ENCODE assay signal across 7 cellular contexts in the genomic region with DNA sequence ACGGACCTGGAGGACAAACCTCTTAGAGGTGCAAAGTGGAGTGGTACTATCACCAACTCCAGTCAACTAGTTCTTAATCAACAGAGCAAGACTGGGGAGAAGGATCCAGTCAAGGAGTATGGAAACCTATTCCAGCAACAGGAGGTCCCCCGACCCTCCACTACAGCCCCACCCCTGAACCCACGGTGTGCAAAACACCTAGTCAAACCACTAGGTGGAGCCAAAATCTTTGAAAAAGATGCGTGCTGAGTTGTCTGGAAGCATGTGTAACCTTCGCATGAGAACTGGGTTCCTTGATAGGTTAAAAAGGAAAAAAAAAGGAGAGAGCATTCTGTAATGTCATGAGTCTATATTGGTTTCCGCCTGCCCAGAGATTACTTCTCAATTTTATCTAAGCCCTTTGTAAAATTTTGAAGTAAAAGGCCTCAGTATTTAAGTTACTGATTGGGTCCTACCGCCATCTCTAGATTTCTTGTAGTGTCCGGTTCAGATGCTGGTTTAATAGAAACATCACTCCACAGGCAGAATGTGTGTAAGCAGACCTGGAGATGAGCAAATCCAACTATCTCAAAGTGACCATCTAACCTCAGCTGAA.
DNase-seq lines count a peak whose midpoint lies in the region; ATAC-seq, FAIRE-seq and TF ChIP-seq lines count a peak whose summit lies in the region.

No MANE protein-coding gene starts in this region.

- POLR2A ChIA-PET in Panc1 (lab: Charles Lee) = no interaction called here
- POLR2A ChIA-PET in endothelial cell of umbilical vein (lab: Charles Lee) = no interaction called here

- TF ChIP-seq CTCF in Panc1 (IDR thresholded peaks at IDR 0.05) (peak; percentile 76), endothelial cell of umbilical vein (IDR thresholded peaks at IDR 0.05; ENCODE audit: extremely low read depth in 1 of 2, insufficient read depth in 1 of 2, low read depth in 1 of 2, low read length in 2 of 2) (peak; percentile 49 to 65)

- H3K79me2 ChIP-seq in endothelial cell of umbilical vein (ENCODE audit: control insufficient read depth, insufficient read depth, low read length) = no peaks in the 10 kb centered on the region

- H3K9me3 ChIP-seq in Panc1 (ENCODE audit: control insufficient read depth, insufficient read depth, low read depth, low read length) (no peaks in the 10 kb centered on the region), endothelial cell of umbilical vein (replicated peaks; ENCODE audit: control insufficient read depth, insufficient read depth, low read length) (no peaks in the 10 kb centered on the region)

- H3K27me3 ChIP-seq in Panc1 (ENCODE audit: control insufficient read depth, insufficient read depth, low read length) (no peaks in the 10 kb centered on the region), endothelial cell of umbilical vein (ENCODE audit: control insufficient read depth in 2 of 2, insufficient read depth in 2 of 2, low read length in 2 of 2) (peaks cover 4 to 11% of the 10 kb centered on the region in 2 experiments)

- dilution Hi-C loops in endothelial cell of umbilical vein (cut with MboI; ENCODE audit: extremely low pct_ligation_motif_present, low sequenced_read_pairs) = no loop called here

- TF ChIP-seq POLR2A in endothelial cell of umbilical vein (IDR thresholded peaks at IDR 0.05; ENCODE audit: low read depth, low read length) = no peak

- no peak overlapping the region for H3K4me2 ChIP-seq in endothelial cell of umbilical vein (ENCODE audit: insufficient read depth, low read length)

- H3K4me3 ChIP-seq in Panc1 (ENCODE audit: low read depth in 2 of 2, low read length in 2 of 2) = no peak overlapping the region
- H3K4me3 ChIP-seq in endothelial cell of umbilical vein (replicated peaks in 1 of 3; ENCODE audit: insufficient read depth in 1 of 3, low read depth in 1 of 3, low read length in 3 of 3) = no peak overlapping the region

- BruUV-seq in Panc1 (replicated peaks; lab: Mats Ljungman, UMichigan) (no TSS peak), endothelial cell of umbilical vein (replicated peaks; lab: Mats Ljungman, UMichigan) (no TSS peak)

- no peaks in the 10 kb centered on the region for H3K4me1 ChIP-seq in Panc1 (ENCODE audit: control insufficient read depth, insufficient read depth, low read length)
- no peaks in the 10 kb centered on the region for H3K4me1 ChIP-seq in endothelial cell of umbilical vein (ENCODE audit: control insufficient read depth, extremely low read depth, insufficient read depth, low read length)

- peak; percentile 89 for ATAC-seq in Panc1
- ATAC-seq in HG02970 (IDR thresholded peaks at IDR 0.05; ENCODE audit: low FRiP score, unreplicated experiment) = no peak

- H3K27ac ChIP-seq in Panc1 (ENCODE audit: low read length) = no peak overlapping the region
- no peak overlapping the region for H3K27ac ChIP-seq in endothelial cell of umbilical vein (ENCODE audit: insufficient read depth, low read depth, low read length)

- DNase-seq in Daoy (ENCODE audit: low read depth) (peak; percentile 60), GM19239 (ENCODE audit: insufficient read length, low spot score) (peak; percentile 14), HT1080 (ENCODE audit: low read depth) (peak; percentile 43), Panc1 (ENCODE audit: low read depth, low spot score) (no peak), endothelial cell of umbilical vein (ENCODE audit: low read depth, low spot score) (peak; percentile 28), pons (ENCODE audit: low spot score) (peak; percentile 58)

- no peak overlapping the region for H2AFZ ChIP-seq in endothelial cell of umbilical vein (ENCODE audit: low read depth, low read length)

- in situ Hi-C loops in Panc1 (cut with HindIII; ENCODE audit: low pct_unique_long_range_greater_than_20kb, low sequenced_read_pairs) = no loop called here

- no peaks in the 10 kb centered on the region for H3K9me1 ChIP-seq in endothelial cell of umbilical vein (replicated peaks; ENCODE audit: control insufficient read depth, extremely low read depth, insufficient read depth, low read length)

- H3K9ac ChIP-seq in endothelial cell of umbilical vein (replicated peaks; ENCODE audit: extremely low read depth, insufficient read depth, low read length) = no peak overlapping the region

- intact Hi-C loops in Panc1 (cut with micrococcal nuclease; ENCODE audit: unreplicated experiment) = no loop called here
- intact Hi-C loops in endothelial cell of umbilical vein (cut with micrococcal nuclease) = loop anchor here (1.0 to 2.0 kb wide), 2 partner anchors 40 to 81 kb away; no protein-coding TSS in a partner anchor

- H3K36me3 ChIP-seq in Panc1 (ENCODE audit: control insufficient read depth, insufficient read depth, low read length) = no peaks in the 10 kb centered on the region
- H3K36me3 ChIP-seq in endothelial cell of umbilical vein (ENCODE audit: control insufficient read depth in 2 of 2, extremely low read depth in 1 of 2, insufficient read depth in 2 of 2, low read length in 2 of 2) = no peaks in the 10 kb centered on the region

- CTCF ChIA-PET in Panc1 (lab: Charles Lee) (interaction anchor here (0.7 kb wide), 1 partner anchor 10 kb away, joined by 7 read pairs; no protein-coding TSS in a partner anchor), endothelial cell of umbilical vein (lab: Charles Lee) (interaction anchor here (1.2 to 2.5 kb wide), 4 partner anchors 11 to 80 kb away, joined by 6 to 22 read pairs (median 10); no protein-coding TSS in a partner anchor)

- H4K20me1 ChIP-seq in endothelial cell of umbilical vein (replicated peaks; ENCODE audit: control insufficient read depth, extremely low read depth, insufficient read depth, low read length) = no peaks in the 10 kb centered on the region

- FAIRE-seq in GM19239 (lab: Jason Lieb, UNC) (peak; percentile 68), endothelial cell of umbilical vein (lab: Jason Lieb, UNC) (peak; percentile 66)

TF ChIP-seq in endothelial cell of umbilical vein, 7 proteins besides CTCF, POLR2A, EP300 and RAD21:
- TF ChIP-seq POLR2AphosphoS5 (IDR thresholded peaks at IDR 0.05; ENCODE audit: insufficient read depth, low read depth, low read length) = no peak
